In the genomic region with DNA sequence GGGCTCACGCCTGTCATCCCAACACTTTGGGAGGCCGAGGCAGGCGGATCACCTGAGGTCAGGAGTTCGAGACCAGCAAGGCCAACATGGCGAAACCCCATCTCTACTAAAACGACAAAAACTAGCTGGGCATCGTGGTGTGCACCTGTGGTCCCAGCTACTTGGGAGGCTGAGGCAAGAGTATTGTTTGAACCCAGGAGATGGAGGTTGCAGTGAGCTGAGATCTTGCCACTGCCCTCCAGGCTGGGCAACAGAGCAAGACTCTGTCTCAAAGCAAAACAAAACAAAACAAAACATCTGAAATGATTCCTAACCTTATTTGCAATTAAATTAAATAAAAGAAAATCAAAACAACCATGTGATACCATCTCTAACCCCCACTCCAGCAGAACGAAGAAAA, we compare ENCODE assay signal across 1 cellular context.
TF ChIP-seq lines count a peak whose summit lies in the region.

No MANE protein-coding gene starts in this region.

TF ChIP-seq in HepG2, 621 proteins besides CTCF, POLR2A, EP300 and RAD21 (continued from another document):
- TF ChIP-seq ZNF343 (CRISPR knock-in tag; IDR thresholded peaks at IDR 0.05): 0 out of 2 replicates have a peak, but pooled peaks have one; percentile 10
- peak; percentile 56; the same call in 1 of the 2 replicates for TF ChIP-seq ZNF547 (CRISPR knock-in tag; IDR thresholded peaks at IDR 0.05)
